ENCODE assay signal across 8 cellular contexts in the genomic region with DNA sequence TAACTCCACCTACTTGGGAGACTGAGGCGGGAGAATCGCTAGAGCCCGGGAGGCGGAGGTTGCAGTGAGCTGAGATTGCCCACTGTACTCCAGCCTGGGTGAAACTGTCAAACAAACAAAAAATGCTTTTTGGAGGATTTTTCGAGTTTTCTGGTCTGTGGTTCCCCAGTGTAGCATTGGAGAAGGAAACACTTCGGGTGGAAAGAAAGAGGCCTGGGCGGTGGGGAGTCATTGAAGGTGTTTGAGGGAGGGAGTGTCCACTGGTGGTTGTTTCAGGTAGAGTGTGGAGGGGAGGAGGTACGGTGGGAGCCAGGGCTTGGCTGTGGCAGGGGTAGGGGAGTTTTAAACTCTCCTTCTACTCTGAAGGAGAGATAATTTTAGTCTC. TPM values are rescaled to one million over a fixed set of nuclear protein-coding genes. Genes with fewer than 3 reads are reported as not detected.
DNase-seq lines count a peak whose midpoint lies in the region; ATAC-seq lines count a peak whose summit lies in the region.

No MANE protein-coding gene starts in this region.

- H3K9me3 ChIP-seq in HUES6 (ENCODE audit: control insufficient read depth, insufficient read depth, low read depth, low read length) (no peaks in the 10 kb centered on the region), iPS-18c (ENCODE audit: control insufficient read depth, insufficient read depth, low read length) (no peaks in the 10 kb centered on the region)

- peaks cover 53% of the 10 kb centered on the region for H3K4me1 Mint-ChIP-seq in activated T-helper 2 cell treated with anti-CD3 and anti-CD28 coated beads, Interferon-gamma antibody, Interleukin-2, Interleukin-4, amounts not matched to agents 10 μg/mL and 5 μg/mL and 100 μg/mL, durations not matched to agents 14 hours and 24 hours and 36 hours (ENCODE audit: low read depth)
- peaks cover 46 to 73% of the 10 kb centered on the region in 2 donors for H3K4me1 Mint-ChIP-seq in stimulated activated naive B cell treated with anti-CD40 and anti-IgM and Interleukin-4, amounts not matched to agents 10 μg/mL and 1 μg/mL and 100 μg/mL, for 72 hours

- peak overlapping the region; percentile 88 for H3K4me3 Mint-ChIP-seq in activated T-helper 2 cell treated with anti-CD3 and anti-CD28 coated beads, Interferon-gamma antibody, Interleukin-2, Interleukin-4, amounts not matched to agents 10 μg/mL and 5 μg/mL and 100 μg/mL, durations not matched to agents 14 hours and 24 hours and 36 hours (ENCODE audit: low read depth)
- peak overlapping the region; percentile 88 to 89 for H3K4me3 Mint-ChIP-seq in stimulated activated naive B cell treated with anti-CD40 and anti-IgM and Interleukin-4, amounts not matched to agents 10 μg/mL and 1 μg/mL and 100 μg/mL, for 72 hours

- no peaks in the 10 kb centered on the region for H3K9me3 Mint-ChIP-seq in activated T-helper 2 cell treated with anti-CD3 and anti-CD28 coated beads, Interferon-gamma antibody, Interleukin-2, Interleukin-4, amounts not matched to agents 10 μg/mL and 5 μg/mL and 100 μg/mL, durations not matched to agents 14 hours and 24 hours and 36 hours
- H3K9me3 Mint-ChIP-seq in stimulated activated naive B cell treated with anti-CD40 and anti-IgM and Interleukin-4, amounts not matched to agents 10 μg/mL and 1 μg/mL and 100 μg/mL, for 72 hours = no peaks in the 10 kb centered on the region

- no peaks in the 10 kb centered on the region for H3K27me3 Mint-ChIP-seq in activated T-helper 2 cell treated with anti-CD3 and anti-CD28 coated beads, Interferon-gamma antibody, Interleukin-2, Interleukin-4, amounts not matched to agents 10 μg/mL and 5 μg/mL and 100 μg/mL, durations not matched to agents 14 hours and 24 hours and 36 hours (ENCODE audit: low read depth)
- H3K27me3 Mint-ChIP-seq in stimulated activated naive B cell treated with anti-CD40 and anti-IgM and Interleukin-4, amounts not matched to agents 10 μg/mL and 1 μg/mL and 100 μg/mL, for 72 hours = no peaks in the 10 kb centered on the region

- peak overlapping the region; percentile 91 for H3K27ac Mint-ChIP-seq in activated T-helper 2 cell treated with anti-CD3 and anti-CD28 coated beads, Interferon-gamma antibody, Interleukin-2, Interleukin-4, amounts not matched to agents 10 μg/mL and 5 μg/mL and 100 μg/mL, durations not matched to agents 14 hours and 24 hours and 36 hours
- peak overlapping the region; percentile 97 for H3K27ac Mint-ChIP-seq in stimulated activated naive B cell treated with anti-CD40 and anti-IgM and Interleukin-4, amounts not matched to agents 10 μg/mL and 1 μg/mL and 100 μg/mL, for 72 hours

- intact Hi-C loops in activated T-helper 2 cell treated with anti-CD3 and anti-CD28 coated beads, Interferon-gamma antibody, Interleukin-2, Interleukin-4, amounts not matched to agents 10 μg/mL and 5 μg/mL and 100 μg/mL, durations not matched to agents 14 hours and 24 hours and 36 hours (cut with micrococcal nuclease) = loop anchor here (2.0 to 5.0 kb wide), 2 partner anchors 115 to 160 kb away; a partner anchor contains a TSS

- ATAC-seq in stimulated activated naive B cell treated with anti-CD40 and anti-IgM and Interleukin-4, amounts not matched to agents 10 μg/mL and 1 μg/mL and 100 μg/mL, for 72 hours (replicated peaks) = no peak
- ATAC-seq in HG03039 (IDR thresholded peaks at IDR 0.05; ENCODE audit: unreplicated experiment) (no peak), GM18909 (IDR thresholded peaks at IDR 0.05; ENCODE audit: poor library complexity, unreplicated experiment) (no peak)

- peaks cover 14% of the 10 kb centered on the region for H3K36me3 ChIP-seq in HUES6 (ENCODE audit: control insufficient read depth, insufficient read depth, low read length)

- peaks cover 29% of the 10 kb centered on the region for H3K36me3 Mint-ChIP-seq in activated T-helper 2 cell treated with anti-CD3 and anti-CD28 coated beads, Interferon-gamma antibody, Interleukin-2, Interleukin-4, amounts not matched to agents 10 μg/mL and 5 μg/mL and 100 μg/mL, durations not matched to agents 14 hours and 24 hours and 36 hours (ENCODE audit: low read depth)
- H3K36me3 Mint-ChIP-seq in stimulated activated naive B cell treated with anti-CD40 and anti-IgM and Interleukin-4, amounts not matched to agents 10 μg/mL and 1 μg/mL and 100 μg/mL, for 72 hours = peaks cover 3 to 17% of the 10 kb centered on the region in 2 donors

- H3K4me3 ChIP-seq in HUES6 (ENCODE audit: low read depth, low read length) = peak overlapping the region; percentile 87
- H3K4me3 ChIP-seq in iPS-18c (ENCODE audit: insufficient read depth, low read depth, low read length) = peak overlapping the region; percentile 85; the same call in 1 of the 2 replicates

- peak overlapping the region; percentile 55; the same call in 1 of the 2 replicates for H3K27ac ChIP-seq in HUES6 (ENCODE audit: low read depth, low read length)

- DNase-seq in activated T-helper 2 cell treated with anti-CD3 and anti-CD28 coated beads, Interferon-gamma antibody, Interleukin-2, Interleukin-4, amounts not matched to agents 10 μg/mL and 5 μg/mL and 100 μg/mL, durations not matched to agents 14 hours and 24 hours and 36 hours (ENCODE audit: low spot score) = no peak
- no peak for DNase-seq in stimulated activated naive B cell treated with anti-CD40 and anti-IgM and Interleukin-4, amounts not matched to agents 10 μg/mL and 1 μg/mL and 100 μg/mL, for 72 hours
- DNase-seq in DMS114 treated with DMSO at 0.1 percent for 48 hours (lab: John Stamatoyannopoulos, UW; ENCODE audit: unreplicated experiment) = no peak
- no peak for DNase-seq in NCI-H1105 (lab: John Stamatoyannopoulos, UW)

- H3K9ac ChIP-seq in HUES6 (ENCODE audit: low read length) = peak overlapping the region; percentile 99

- peaks cover 42% of the 10 kb centered on the region for H3K4me1 ChIP-seq in HUES6 (ENCODE audit: control insufficient read depth, insufficient read depth, low read length)

- no peaks in the 10 kb centered on the region for H3K27me3 ChIP-seq in HUES6 (ENCODE audit: control insufficient read depth, insufficient read depth, low read length)

RNA-seq across cellular contexts. Expression of a gene that starts 1.2 kb away (rescaled TPM):
- total RNA-seq in activated T-helper 2 cell treated with anti-CD3 and anti-CD28 coated beads, Interferon-gamma antibody, Interleukin-2, Interleukin-4, amounts not matched to agents 10 μg/mL and 5 μg/mL and 100 μg/mL, durations not matched to agents 14 hours and 24 hours and 36 hours = 297 and 309 TPM in 2 replicates

RNA-seq across cellular contexts. Expression of a gene that starts 41.7 kb away (rescaled TPM):
- 9.7 TPM in 2 replicates for total RNA-seq in activated T-helper 2 cell treated with anti-CD3 and anti-CD28 coated beads, Interferon-gamma antibody, Interleukin-2, Interleukin-4, amounts not matched to agents 10 μg/mL and 5 μg/mL and 100 μg/mL, durations not matched to agents 14 hours and 24 hours and 36 hours

RNA-seq across cellular contexts. Expression of a gene that starts 41.8 kb away (rescaled TPM):
- total RNA-seq in activated T-helper 2 cell treated with anti-CD3 and anti-CD28 coated beads, Interferon-gamma antibody, Interleukin-2, Interleukin-4, amounts not matched to agents 10 μg/mL and 5 μg/mL and 100 μg/mL, durations not matched to agents 14 hours and 24 hours and 36 hours = 25.5 and 29.0 TPM in 2 replicates
